Comparison of ENCODE assay signal across 1 cellular context in the genomic region with DNA sequence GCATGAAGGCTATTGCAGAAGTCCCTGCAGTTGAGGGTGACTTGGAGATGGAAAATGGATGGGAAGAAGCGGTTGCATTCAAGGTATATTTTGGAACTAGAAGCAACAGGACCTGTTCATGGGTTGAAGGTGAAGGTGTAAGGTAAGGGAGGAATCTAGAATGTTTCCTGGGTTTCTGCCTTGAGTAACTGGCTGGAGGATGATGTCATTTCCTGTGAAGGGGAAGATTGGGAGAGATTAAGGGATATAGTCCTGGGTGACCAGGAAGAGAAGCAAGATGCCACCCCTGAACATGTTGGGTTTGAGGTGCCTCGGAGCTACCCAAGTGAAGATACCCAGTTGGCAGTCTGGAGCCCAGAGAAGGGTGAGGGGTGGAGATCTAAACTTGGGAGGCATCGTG.
TF ChIP-seq lines count a peak whose summit lies in the region.

No MANE protein-coding gene starts in this region.

TF ChIP-seq in GM23338, 12 proteins besides CTCF, POLR2A, EP300 and RAD21:
- no peak for TF ChIP-seq CREB1 (CRISPR knock-in tag; IDR thresholded peaks at IDR 0.05; ENCODE audit: low read depth)
- TF ChIP-seq EZH2phosphoT487 (IDR thresholded peaks at IDR 0.05; ENCODE audit: unreplicated experiment) = no peak
- TF ChIP-seq, protein P1, sequence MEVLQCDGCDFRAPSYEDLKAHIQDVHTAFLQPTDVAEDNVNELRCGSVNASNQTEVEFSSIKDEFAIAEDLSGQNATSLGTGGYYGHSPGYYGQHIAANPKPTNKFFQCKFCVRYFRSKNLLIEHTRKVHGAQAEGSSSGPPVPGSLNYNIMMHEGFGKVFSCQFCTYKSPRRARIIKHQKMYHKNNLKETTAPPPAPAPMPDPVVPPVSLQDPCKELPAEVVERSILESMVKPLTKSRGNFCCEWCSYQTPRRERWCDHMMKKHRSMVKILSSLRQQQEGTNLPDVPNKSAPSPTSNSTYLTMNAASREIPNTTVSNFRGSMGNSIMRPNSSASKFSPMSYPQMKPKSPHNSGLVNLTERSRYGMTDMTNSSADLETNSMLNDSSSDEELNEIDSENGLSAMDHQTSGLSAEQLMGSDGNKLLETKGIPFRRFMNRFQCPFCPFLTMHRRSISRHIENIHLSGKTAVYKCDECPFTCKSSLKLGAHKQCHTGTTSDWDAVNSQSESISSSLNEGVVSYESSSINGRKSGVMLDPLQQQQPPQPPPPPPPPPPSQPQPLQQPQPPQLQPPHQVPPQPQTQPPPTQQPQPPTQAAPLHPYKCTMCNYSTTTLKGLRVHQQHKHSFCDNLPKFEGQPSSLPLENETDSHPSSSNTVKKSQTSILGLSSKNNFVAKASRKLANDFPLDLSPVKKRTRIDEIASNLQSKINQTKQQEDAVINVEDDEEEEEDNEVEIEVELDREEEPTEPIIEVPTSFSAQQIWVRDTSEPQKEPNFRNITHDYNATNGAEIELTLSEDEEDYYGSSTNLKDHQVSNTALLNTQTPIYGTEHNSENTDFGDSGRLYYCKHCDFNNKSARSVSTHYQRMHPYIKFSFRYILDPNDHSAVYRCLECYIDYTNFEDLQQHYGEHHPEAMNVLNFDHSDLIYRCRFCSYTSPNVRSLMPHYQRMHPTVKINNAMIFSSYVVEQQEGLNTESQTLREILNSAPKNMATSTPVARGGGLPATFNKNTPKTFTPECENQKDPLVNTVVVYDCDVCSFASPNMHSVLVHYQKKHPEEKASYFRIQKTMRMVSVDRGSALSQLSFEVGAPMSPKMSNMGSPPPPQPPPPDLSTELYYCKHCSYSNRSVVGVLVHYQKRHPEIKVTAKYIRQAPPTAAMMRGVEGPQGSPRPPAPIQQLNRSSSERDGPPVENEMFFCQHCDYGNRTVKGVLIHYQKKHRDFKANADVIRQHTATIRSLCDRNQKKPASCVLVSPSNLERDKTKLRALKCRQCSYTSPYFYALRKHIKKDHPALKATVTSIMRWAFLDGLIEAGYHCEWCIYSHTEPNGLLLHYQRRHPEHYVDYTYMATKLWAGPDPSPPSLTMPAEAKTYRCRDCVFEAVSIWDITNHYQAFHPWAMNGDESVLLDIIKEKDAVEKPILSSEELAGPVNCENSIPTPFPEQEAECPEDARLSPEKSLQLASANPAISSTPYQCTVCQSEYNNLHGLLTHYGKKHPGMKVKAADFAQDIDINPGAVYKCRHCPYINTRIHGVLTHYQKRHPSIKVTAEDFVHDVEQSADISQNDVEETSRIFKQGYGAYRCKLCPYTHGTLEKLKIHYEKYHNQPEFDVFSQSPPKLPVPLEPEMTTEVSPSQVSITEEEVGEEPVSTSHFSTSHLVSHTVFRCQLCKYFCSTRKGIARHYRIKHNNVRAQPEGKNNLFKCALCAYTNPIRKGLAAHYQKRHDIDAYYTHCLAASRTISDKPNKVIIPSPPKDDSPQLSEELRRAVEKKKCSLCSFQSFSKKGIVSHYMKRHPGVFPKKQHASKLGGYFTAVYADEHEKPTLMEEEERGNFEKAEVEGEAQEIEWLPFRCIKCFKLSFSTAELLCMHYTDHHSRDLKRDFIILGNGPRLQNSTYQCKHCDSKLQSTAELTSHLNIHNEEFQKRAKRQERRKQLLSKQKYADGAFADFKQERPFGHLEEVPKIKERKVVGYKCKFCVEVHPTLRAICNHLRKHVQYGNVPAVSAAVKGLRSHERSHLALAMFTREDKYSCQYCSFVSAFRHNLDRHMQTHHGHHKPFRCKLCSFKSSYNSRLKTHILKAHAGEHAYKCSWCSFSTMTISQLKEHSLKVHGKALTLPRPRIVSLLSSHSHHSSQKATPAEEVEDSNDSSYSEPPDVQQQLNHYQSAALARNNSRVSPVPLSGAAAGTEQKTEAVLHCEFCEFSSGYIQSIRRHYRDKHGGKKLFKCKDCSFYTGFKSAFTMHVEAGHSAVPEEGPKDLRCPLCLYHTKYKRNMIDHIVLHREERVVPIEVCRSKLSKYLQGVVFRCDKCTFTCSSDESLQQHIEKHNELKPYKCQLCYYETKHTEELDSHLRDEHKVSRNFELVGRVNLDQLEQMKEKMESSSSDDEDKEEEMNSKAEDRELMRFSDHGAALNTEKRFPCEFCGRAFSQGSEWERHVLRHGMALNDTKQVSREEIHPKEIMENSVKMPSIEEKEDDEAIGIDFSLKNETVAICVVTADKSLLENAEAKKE (CRISPR knock-in tag; IDR thresholded peaks at IDR 0.05) = no peak
- TF ChIP-seq, protein P2, sequence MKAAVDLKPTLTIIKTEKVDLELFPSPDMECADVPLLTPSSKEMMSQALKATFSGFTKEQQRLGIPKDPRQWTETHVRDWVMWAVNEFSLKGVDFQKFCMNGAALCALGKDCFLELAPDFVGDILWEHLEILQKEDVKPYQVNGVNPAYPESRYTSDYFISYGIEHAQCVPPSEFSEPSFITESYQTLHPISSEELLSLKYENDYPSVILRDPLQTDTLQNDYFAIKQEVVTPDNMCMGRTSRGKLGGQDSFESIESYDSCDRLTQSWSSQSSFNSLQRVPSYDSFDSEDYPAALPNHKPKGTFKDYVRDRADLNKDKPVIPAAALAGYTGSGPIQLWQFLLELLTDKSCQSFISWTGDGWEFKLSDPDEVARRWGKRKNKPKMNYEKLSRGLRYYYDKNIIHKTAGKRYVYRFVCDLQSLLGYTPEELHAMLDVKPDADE (IDR thresholded peaks at IDR 0.05) = no peak
- no peak for TF ChIP-seq ZNF331 (CRISPR knock-in tag; IDR thresholded peaks at IDR 0.05; ENCODE audit: low read depth)
- TF ChIP-seq, protein P3, sequence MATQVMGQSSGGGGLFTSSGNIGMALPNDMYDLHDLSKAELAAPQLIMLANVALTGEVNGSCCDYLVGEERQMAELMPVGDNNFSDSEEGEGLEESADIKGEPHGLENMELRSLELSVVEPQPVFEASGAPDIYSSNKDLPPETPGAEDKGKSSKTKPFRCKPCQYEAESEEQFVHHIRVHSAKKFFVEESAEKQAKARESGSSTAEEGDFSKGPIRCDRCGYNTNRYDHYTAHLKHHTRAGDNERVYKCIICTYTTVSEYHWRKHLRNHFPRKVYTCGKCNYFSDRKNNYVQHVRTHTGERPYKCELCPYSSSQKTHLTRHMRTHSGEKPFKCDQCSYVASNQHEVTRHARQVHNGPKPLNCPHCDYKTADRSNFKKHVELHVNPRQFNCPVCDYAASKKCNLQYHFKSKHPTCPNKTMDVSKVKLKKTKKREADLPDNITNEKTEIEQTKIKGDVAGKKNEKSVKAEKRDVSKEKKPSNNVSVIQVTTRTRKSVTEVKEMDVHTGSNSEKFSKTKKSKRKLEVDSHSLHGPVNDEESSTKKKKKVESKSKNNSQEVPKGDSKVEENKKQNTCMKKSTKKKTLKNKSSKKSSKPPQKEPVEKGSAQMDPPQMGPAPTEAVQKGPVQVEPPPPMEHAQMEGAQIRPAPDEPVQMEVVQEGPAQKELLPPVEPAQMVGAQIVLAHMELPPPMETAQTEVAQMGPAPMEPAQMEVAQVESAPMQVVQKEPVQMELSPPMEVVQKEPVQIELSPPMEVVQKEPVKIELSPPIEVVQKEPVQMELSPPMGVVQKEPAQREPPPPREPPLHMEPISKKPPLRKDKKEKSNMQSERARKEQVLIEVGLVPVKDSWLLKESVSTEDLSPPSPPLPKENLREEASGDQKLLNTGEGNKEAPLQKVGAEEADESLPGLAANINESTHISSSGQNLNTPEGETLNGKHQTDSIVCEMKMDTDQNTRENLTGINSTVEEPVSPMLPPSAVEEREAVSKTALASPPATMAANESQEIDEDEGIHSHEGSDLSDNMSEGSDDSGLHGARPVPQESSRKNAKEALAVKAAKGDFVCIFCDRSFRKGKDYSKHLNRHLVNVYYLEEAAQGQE (IDR thresholded peaks at IDR 0.05; ENCODE audit: unreplicated experiment) = no peak
- no peak for TF ChIP-seq JUNB (IDR thresholded peaks at IDR 0.05; ENCODE audit: unreplicated experiment)
- TF ChIP-seq NANOG (IDR thresholded peaks at IDR 0.05; ENCODE audit: borderline replicate concordance) = no peak
- TF ChIP-seq ZNF114 (CRISPR knock-in tag; IDR thresholded peaks at IDR 0.05) = no peak
